1 cellular context compared by ENCODE assay signal in the genomic region with DNA sequence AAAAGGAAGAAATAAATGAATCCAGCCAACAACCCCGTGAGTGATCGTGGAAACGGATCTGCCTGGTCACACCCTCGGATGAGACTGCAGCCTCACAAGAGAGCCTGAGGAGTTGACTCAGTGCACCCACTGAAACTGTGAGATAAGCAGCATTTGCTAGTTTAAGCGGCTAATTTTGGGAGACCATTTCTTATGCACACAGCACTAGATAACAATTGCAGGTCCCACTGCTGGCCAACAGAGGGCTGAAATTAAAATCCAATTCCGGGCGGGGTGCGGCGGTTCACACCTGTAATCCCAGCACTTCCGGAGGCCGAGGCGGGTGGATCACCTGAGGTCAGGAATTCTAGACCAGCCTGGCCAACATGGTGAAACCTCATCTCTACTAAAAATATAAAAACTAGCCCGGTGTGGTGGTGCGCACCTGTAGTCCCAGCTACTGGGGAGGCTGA.
TF ChIP-seq lines count a peak whose summit lies in the region.

No MANE protein-coding gene starts in this region.

TF ChIP-seq in GM23338, 12 proteins besides CTCF, POLR2A, EP300 and RAD21 (continued from another document):
- TF ChIP-seq, protein P1, sequence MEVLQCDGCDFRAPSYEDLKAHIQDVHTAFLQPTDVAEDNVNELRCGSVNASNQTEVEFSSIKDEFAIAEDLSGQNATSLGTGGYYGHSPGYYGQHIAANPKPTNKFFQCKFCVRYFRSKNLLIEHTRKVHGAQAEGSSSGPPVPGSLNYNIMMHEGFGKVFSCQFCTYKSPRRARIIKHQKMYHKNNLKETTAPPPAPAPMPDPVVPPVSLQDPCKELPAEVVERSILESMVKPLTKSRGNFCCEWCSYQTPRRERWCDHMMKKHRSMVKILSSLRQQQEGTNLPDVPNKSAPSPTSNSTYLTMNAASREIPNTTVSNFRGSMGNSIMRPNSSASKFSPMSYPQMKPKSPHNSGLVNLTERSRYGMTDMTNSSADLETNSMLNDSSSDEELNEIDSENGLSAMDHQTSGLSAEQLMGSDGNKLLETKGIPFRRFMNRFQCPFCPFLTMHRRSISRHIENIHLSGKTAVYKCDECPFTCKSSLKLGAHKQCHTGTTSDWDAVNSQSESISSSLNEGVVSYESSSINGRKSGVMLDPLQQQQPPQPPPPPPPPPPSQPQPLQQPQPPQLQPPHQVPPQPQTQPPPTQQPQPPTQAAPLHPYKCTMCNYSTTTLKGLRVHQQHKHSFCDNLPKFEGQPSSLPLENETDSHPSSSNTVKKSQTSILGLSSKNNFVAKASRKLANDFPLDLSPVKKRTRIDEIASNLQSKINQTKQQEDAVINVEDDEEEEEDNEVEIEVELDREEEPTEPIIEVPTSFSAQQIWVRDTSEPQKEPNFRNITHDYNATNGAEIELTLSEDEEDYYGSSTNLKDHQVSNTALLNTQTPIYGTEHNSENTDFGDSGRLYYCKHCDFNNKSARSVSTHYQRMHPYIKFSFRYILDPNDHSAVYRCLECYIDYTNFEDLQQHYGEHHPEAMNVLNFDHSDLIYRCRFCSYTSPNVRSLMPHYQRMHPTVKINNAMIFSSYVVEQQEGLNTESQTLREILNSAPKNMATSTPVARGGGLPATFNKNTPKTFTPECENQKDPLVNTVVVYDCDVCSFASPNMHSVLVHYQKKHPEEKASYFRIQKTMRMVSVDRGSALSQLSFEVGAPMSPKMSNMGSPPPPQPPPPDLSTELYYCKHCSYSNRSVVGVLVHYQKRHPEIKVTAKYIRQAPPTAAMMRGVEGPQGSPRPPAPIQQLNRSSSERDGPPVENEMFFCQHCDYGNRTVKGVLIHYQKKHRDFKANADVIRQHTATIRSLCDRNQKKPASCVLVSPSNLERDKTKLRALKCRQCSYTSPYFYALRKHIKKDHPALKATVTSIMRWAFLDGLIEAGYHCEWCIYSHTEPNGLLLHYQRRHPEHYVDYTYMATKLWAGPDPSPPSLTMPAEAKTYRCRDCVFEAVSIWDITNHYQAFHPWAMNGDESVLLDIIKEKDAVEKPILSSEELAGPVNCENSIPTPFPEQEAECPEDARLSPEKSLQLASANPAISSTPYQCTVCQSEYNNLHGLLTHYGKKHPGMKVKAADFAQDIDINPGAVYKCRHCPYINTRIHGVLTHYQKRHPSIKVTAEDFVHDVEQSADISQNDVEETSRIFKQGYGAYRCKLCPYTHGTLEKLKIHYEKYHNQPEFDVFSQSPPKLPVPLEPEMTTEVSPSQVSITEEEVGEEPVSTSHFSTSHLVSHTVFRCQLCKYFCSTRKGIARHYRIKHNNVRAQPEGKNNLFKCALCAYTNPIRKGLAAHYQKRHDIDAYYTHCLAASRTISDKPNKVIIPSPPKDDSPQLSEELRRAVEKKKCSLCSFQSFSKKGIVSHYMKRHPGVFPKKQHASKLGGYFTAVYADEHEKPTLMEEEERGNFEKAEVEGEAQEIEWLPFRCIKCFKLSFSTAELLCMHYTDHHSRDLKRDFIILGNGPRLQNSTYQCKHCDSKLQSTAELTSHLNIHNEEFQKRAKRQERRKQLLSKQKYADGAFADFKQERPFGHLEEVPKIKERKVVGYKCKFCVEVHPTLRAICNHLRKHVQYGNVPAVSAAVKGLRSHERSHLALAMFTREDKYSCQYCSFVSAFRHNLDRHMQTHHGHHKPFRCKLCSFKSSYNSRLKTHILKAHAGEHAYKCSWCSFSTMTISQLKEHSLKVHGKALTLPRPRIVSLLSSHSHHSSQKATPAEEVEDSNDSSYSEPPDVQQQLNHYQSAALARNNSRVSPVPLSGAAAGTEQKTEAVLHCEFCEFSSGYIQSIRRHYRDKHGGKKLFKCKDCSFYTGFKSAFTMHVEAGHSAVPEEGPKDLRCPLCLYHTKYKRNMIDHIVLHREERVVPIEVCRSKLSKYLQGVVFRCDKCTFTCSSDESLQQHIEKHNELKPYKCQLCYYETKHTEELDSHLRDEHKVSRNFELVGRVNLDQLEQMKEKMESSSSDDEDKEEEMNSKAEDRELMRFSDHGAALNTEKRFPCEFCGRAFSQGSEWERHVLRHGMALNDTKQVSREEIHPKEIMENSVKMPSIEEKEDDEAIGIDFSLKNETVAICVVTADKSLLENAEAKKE (CRISPR knock-in tag; IDR thresholded peaks at IDR 0.05): no peak
- no peak for TF ChIP-seq EZH2phosphoT487 (IDR thresholded peaks at IDR 0.05; ENCODE audit: unreplicated experiment)
